10 cellular contexts compared by ENCODE assay signal in the genomic region with DNA sequence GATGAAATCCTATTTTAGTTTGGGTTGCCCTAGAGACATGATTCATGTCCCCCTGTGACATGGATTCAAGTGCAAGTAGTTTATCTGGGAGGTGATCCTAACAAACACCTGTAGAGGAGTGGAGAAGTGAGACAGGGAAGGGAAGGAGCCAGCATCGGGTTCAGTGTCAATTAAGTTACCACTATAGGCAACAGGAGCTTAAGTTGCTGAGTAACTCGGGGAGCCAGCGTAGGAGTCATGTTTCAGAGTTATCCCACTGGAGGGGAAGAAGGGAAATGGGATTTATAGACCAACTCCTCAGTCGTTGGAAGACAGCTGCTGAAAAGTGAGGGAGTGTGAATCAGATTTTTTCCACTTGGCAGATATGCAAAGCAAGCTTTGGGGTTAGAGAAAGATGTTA. TPM values are rescaled to one million over a fixed set of nuclear protein-coding genes. Genes with fewer than 3 reads are reported as not detected.
DNase-seq lines count a peak whose midpoint lies in the region; ATAC-seq and TF ChIP-seq lines count a peak whose summit lies in the region.
"Had no signal": no experiment of that assay in that cellular context is flagged by ENCODE, and none has a peak within 500 bp of the region (broad histone marks: within the 10 kb centered on the region; RNA-seq: fewer than 3 reads in every experiment).

No MANE protein-coding gene starts in this region.

- H3K36me3 ChIP-seq in CD4-positive, CD25-positive, alpha-beta regulatory T cell (ENCODE audit: control insufficient read depth, insufficient read depth, low read length): peaks cover 18% of the 10 kb centered on the region
- H3K36me3 ChIP-seq in HUES48 (ENCODE audit: control insufficient read depth, insufficient read depth, low read length) (peaks cover 7% of the 10 kb centered on the region; the same call in 1 of the 2 replicates), lower lobe of right lung (peaks cover 5% of the 10 kb centered on the region)

- H3K9ac ChIP-seq in HUES48 (ENCODE audit: low read depth, low read length): no peak overlapping the region

- intact Hi-C loops in lower lobe of right lung (cut with DNase I) (no loop called here), Right ventricle myocardium inferior (cut with DNase I) (no loop called here)

- no peaks in the 10 kb centered on the region for H3K27me3 Mint-ChIP-seq in CD4-positive, CD25-positive, alpha-beta regulatory T cell

- peaks cover 4 to 58% (median 29%) of the 10 kb centered on the region in 7 donors for H3K9me3 Mint-ChIP-seq in CD4-positive, CD25-positive, alpha-beta regulatory T cell

- H3K27ac Mint-ChIP-seq in CD4-positive, CD25-positive, alpha-beta regulatory T cell: peak overlapping the region; percentile 84 to 95 (median 86)

- H3K9me3 ChIP-seq in CD4-positive, CD25-positive, alpha-beta regulatory T cell (ENCODE audit: control insufficient read depth in 2 of 2, low read length in 2 of 2): peaks cover 16 to 32% of the 10 kb centered on the region in 2 experiments
- H3K9me3 ChIP-seq in HUES48 (ENCODE audit: control insufficient read depth, insufficient read depth, low read length) (no peaks in the 10 kb centered on the region; the same call in 1 of the 2 replicates), lower lobe of right lung (no peaks in the 10 kb centered on the region)
- H3K9me3 ChIP-seq: vagina had no signal

- H3K27ac ChIP-seq in CD4-positive, CD25-positive, alpha-beta regulatory T cell (ENCODE audit: insufficient read depth, low read length, poor library complexity, severe bottlenecking): no peak overlapping the region
- H3K27ac ChIP-seq in HUES48 (ENCODE audit: low read depth, low read length): peak overlapping the region; percentile 53
- peak overlapping the region; percentile 28 for H3K27ac ChIP-seq in lower lobe of right lung
- H3K27ac ChIP-seq: vagina had no signal

- H3K4me1 Mint-ChIP-seq in CD4-positive, CD25-positive, alpha-beta regulatory T cell: peaks cover 36 to 85% (median 56%) of the 10 kb centered on the region in 4 donors

- no peak overlapping the region for H3K4me3 ChIP-seq in CD4-positive, CD25-positive, alpha-beta regulatory T cell (ENCODE audit: low read depth, low read length)
- H3K4me3 ChIP-seq in HUES48 (ENCODE audit: low read depth, low read length): no peak overlapping the region; the same call in 1 of the 2 replicates
- no peak overlapping the region for H3K4me3 ChIP-seq in astrocyte of the cerebellum (ENCODE audit: low read depth, low read length)
- no peak overlapping the region for H3K4me3 ChIP-seq in lower lobe of right lung
- H3K4me3 ChIP-seq: vagina had no signal

- peaks cover 27% of the 10 kb centered on the region for H3K4me1 ChIP-seq in CD4-positive, CD25-positive, alpha-beta regulatory T cell (ENCODE audit: control insufficient read depth, insufficient read depth, low read length, poor library complexity, severe bottlenecking)
- H3K4me1 ChIP-seq in HUES48 (ENCODE audit: control insufficient read depth, insufficient read depth, low read length) (peaks cover 56% of the 10 kb centered on the region), lower lobe of right lung (peaks cover 30% of the 10 kb centered on the region)

- no peak for ATAC-seq in CD4-positive, CD25-positive, alpha-beta regulatory T cell (ENCODE audit: low read depth in 2 of 2)
- ATAC-seq in lower lobe of right lung (no peak), GM21529 (IDR thresholded peaks at IDR 0.05; ENCODE audit: unreplicated experiment) (no peak), HG03175 (IDR thresholded peaks at IDR 0.05; ENCODE audit: unreplicated experiment) (no peak), Right ventricle myocardium inferior (no peak)

- H3K4me3 Mint-ChIP-seq in CD4-positive, CD25-positive, alpha-beta regulatory T cell: peak overlapping the region in 3 of 4 donors; percentile 26 to 85 (median 67)

- TF ChIP-seq CTCF in astrocyte of the cerebellum (IDR thresholded peaks at IDR 0.05; ENCODE audit: low read depth, low read length, missing control alignments): no peak
- TF ChIP-seq CTCF in lower lobe of right lung (IDR thresholded peaks at IDR 0.05): no peak

- peaks cover 59% of the 10 kb centered on the region for H3K36me3 Mint-ChIP-seq in CD4-positive, CD25-positive, alpha-beta regulatory T cell

- DNase-seq in CD4-positive, CD25-positive, alpha-beta regulatory T cell: no peak
- DNase-seq in astrocyte of the cerebellum (ENCODE audit: low read depth) (peak; percentile 28), lower lobe of right lung (no peak), NCI-H187 (lab: John Stamatoyannopoulos, UW) (no peak), Right ventricle myocardium inferior (ENCODE audit: missing footprints) (no peak)
- DNase-seq: NCI-H774 had no signal

- H3K27me3 ChIP-seq in CD4-positive, CD25-positive, alpha-beta regulatory T cell (ENCODE audit: control insufficient read depth, insufficient read depth, low read length): no peaks in the 10 kb centered on the region
- H3K27me3 ChIP-seq in HUES48 (ENCODE audit: control insufficient read depth, insufficient read depth, low read length) (no peaks in the 10 kb centered on the region), lower lobe of right lung (ENCODE audit: low read depth) (no peaks in the 10 kb centered on the region)
- H3K27me3 ChIP-seq: vagina had no signal

- in situ Hi-C loops in astrocyte of the cerebellum (cut with HindIII; ENCODE audit: low sequenced_read_pairs): no loop called here

RNA-seq across cellular contexts. Expression of gene SLC30A7, which starts 54.9 kb away (rescaled TPM):
- total RNA-seq in CD4-positive, CD25-positive, alpha-beta regulatory T cell: 29.1 TPM
- polyA plus RNA-seq in CD4-positive, CD25-positive, alpha-beta regulatory T cell: 10 to 100 TPM; 12.8 to 16.8 (median 13.9) TPM
- 35.6 TPM for total RNA-seq in lower lobe of right lung
- total RNA-seq in Right ventricle myocardium inferior: 5.5 TPM

RNA-seq across cellular contexts. Expression of gene EXTL2, which starts 56.1 kb away (rescaled TPM):
- total RNA-seq in CD4-positive, CD25-positive, alpha-beta regulatory T cell: 1.6 TPM
- 1 to 10 TPM in 2 of 4 donors, under 1 TPM in 2; 0.91 to 2.7 (median 1.3) TPM for polyA plus RNA-seq in CD4-positive, CD25-positive, alpha-beta regulatory T cell
- total RNA-seq in lower lobe of right lung (10.2 TPM), Right ventricle myocardium inferior (9.5 TPM)
